17 cellular contexts compared by ENCODE assay signal in genomic region chr2:41970898-41971660, GRCh38.
DNase-seq lines count a peak whose midpoint lies in the region; ATAC-seq and TF ChIP-seq lines count a peak whose summit lies in the region.
"Had no signal": no experiment of that assay in that cellular context is flagged by ENCODE, and none has a peak within 500 bp of the region (broad histone marks: within the 10 kb centered on the region; RNA-seq: fewer than 3 reads in every experiment).

No MANE protein-coding gene starts in this region.

- intact Hi-C loops in head of caudate nucleus (cut with DNase I) = loop anchor here (5.0 kb wide), 1 partner anchor 71 kb away; no protein-coding TSS in a partner anchor

- H3K4me1 Mint-ChIP-seq in stimulated activated naive B cell treated with anti-CD40 and anti-IgM and Interleukin-4, amounts not matched to agents 10 μg/mL and 1 μg/mL and 100 μg/mL, for 72 hours = peaks cover 0 to under 1% of the 10 kb centered on the region in 2 donors
- peaks cover 0 to under 1% (median 0%) of the 10 kb centered on the region in 3 donors for H3K4me1 Mint-ChIP-seq in CD8-positive, alpha-beta memory T cell

- POLR2A ChIA-PET in HEK293 (lab: Yijun Ruan, JAX) = no interaction called here
- POLR2A ChIA-PET in CD8-positive, alpha-beta memory T cell (lab: Charles Lee) = no interaction called here

- CTCF ChIA-PET in HEK293 (lab: Yijun Ruan, JAX) = interaction anchor here (1.4 kb wide), 1 partner anchor 16 kb away, joined by 3 read pairs; no protein-coding TSS in a partner anchor
- CTCF ChIA-PET in CD8-positive, alpha-beta memory T cell (lab: Charles Lee) = interaction anchor here (0.7 kb wide), 1 partner anchor 64 kb away, joined by 3 read pairs; no protein-coding TSS in a partner anchor

- no peak overlapping the region for H3K4me3 Mint-ChIP-seq in stimulated activated naive B cell treated with anti-CD40 and anti-IgM and Interleukin-4, amounts not matched to agents 10 μg/mL and 1 μg/mL and 100 μg/mL, for 72 hours
- no peak overlapping the region for H3K4me3 Mint-ChIP-seq in CD8-positive, alpha-beta memory T cell
- H3K4me3 Mint-ChIP-seq: CD8-positive, alpha-beta T cell had no signal

- no peaks in the 10 kb centered on the region for H3K36me3 Mint-ChIP-seq in stimulated activated naive B cell treated with anti-CD40 and anti-IgM and Interleukin-4, amounts not matched to agents 10 μg/mL and 1 μg/mL and 100 μg/mL, for 72 hours
- H3K36me3 Mint-ChIP-seq in CD8-positive, alpha-beta memory T cell = peaks cover 0 to 4% (median 0%) of the 10 kb centered on the region in 3 donors
- H3K36me3 Mint-ChIP-seq: CD8-positive, alpha-beta T cell had no signal

- peaks cover 12% of the 10 kb centered on the region in 2 donors for H3K27me3 Mint-ChIP-seq in stimulated activated naive B cell treated with anti-CD40 and anti-IgM and Interleukin-4, amounts not matched to agents 10 μg/mL and 1 μg/mL and 100 μg/mL, for 72 hours
- peaks cover 9 to 24% of the 10 kb centered on the region in 2 donors for H3K27me3 Mint-ChIP-seq in CD8-positive, alpha-beta memory T cell

- H3K9me3 Mint-ChIP-seq in stimulated activated naive B cell treated with anti-CD40 and anti-IgM and Interleukin-4, amounts not matched to agents 10 μg/mL and 1 μg/mL and 100 μg/mL, for 72 hours = peaks cover 0 to 1% of the 10 kb centered on the region in 2 donors
- H3K9me3 Mint-ChIP-seq in CD8-positive, alpha-beta memory T cell = peaks cover 0 to 1% (median 0%) of the 10 kb centered on the region in 5 donors
- H3K9me3 Mint-ChIP-seq: CD8-positive, alpha-beta T cell had no signal

- no peak for ATAC-seq in stimulated activated naive B cell treated with anti-CD40 and anti-IgM and Interleukin-4, amounts not matched to agents 10 μg/mL and 1 μg/mL and 100 μg/mL, for 72 hours (replicated peaks)
- ATAC-seq: CD8-positive, alpha-beta T cell had no signal

- peak; percentile 24 for DNase-seq in AG09309 (ENCODE audit: low read depth)
- DNase-seq in head of caudate nucleus = peak in 24 of 42 donors; percentile 10 to 73 (median 42)
- peak; percentile 18 for DNase-seq in occipital lobe (lab: John Stamatoyannopoulos, UW)
- DNase-seq in stimulated activated naive B cell treated with anti-CD40 and anti-IgM and Interleukin-4, amounts not matched to agents 10 μg/mL and 1 μg/mL and 100 μg/mL, for 72 hours = no peak
- DNase-seq in substantia nigra (lab: John Stamatoyannopoulos, UW) = no peak
- DNase-seq in CD8-positive, alpha-beta memory T cell = no peak
- DNase-seq in effector memory CD4-positive, alpha-beta T cell = no peak
- DNase-seq: CD8-positive, alpha-beta T cell; Karpas-422; MG63; NCI-H1092; NCI-H146; NCI-H2081 treated with DMSO at 0.1 percent for 48 hours; Peyer's patch had no signal

- no peaks in the 10 kb centered on the region for H3K9me3 ChIP-seq in HEK293 (ENCODE audit: control insufficient read depth, insufficient read depth, low read depth, low read length)
- H3K9me3 ChIP-seq in CD8-positive, alpha-beta memory T cell (ENCODE audit: low read length) = no peaks in the 10 kb centered on the region
- no peaks in the 10 kb centered on the region for H3K9me3 ChIP-seq in effector memory CD4-positive, alpha-beta T cell (ENCODE audit: control insufficient read depth, low read length)
- H3K9me3 ChIP-seq: BLaER1 treated with 17β-estradiol and CSF1 and Interleukin-3, amounts not matched to agents 10 nM and 100 nM; MG63; Peyer's patch had no signal

- no peaks in the 10 kb centered on the region for H3K36me3 ChIP-seq in HEK293 (ENCODE audit: control insufficient read depth in 2 of 2, insufficient read depth in 1 of 2, low read length in 2 of 2)
- no peaks in the 10 kb centered on the region for H3K36me3 ChIP-seq in CD8-positive, alpha-beta memory T cell (ENCODE audit: insufficient read depth, low read length)
- H3K36me3 ChIP-seq in effector memory CD4-positive, alpha-beta T cell (ENCODE audit: control insufficient read depth, insufficient read depth, low read length) = no peaks in the 10 kb centered on the region
- H3K36me3 ChIP-seq: BLaER1 treated with 17β-estradiol and CSF1 and Interleukin-3, amounts not matched to agents 10 nM and 100 nM; MG63; Peyer's patch had no signal

- no peak overlapping the region for H3K27ac ChIP-seq in HEK293 (ENCODE audit: extremely low read depth, low read depth, low read length)
- H3K27ac ChIP-seq in substantia nigra (ENCODE audit: low read depth, low read length, poor library complexity, severe bottlenecking) = no peak overlapping the region
- no peak overlapping the region for H3K27ac ChIP-seq in CD8-positive, alpha-beta memory T cell (ENCODE audit: low read depth, low read length)
- H3K27ac ChIP-seq in effector memory CD4-positive, alpha-beta T cell (ENCODE audit: insufficient read depth, low read length, poor library complexity, severe bottlenecking) = no peak overlapping the region
- H3K27ac ChIP-seq: BLaER1 treated with 17β-estradiol and CSF1 and Interleukin-3, amounts not matched to agents 10 nM and 100 nM; HL-60; Peyer's patch had no signal

- TF ChIP-seq CTCF in AG09309 (IDR thresholded peaks at IDR 0.05; ENCODE audit: control insufficient read depth, insufficient read depth, low read depth, low read length, missing control alignments) (no peak), HEK293 (tag by site-specific recombination; IDR thresholded peaks at IDR 0.05) (no peak)

- H3K27me3 ChIP-seq in CD8-positive, alpha-beta memory T cell (ENCODE audit: insufficient read depth, low read length, poor library complexity, severe bottlenecking) = no peaks in the 10 kb centered on the region
- H3K27me3 ChIP-seq in effector memory CD4-positive, alpha-beta T cell (replicated peaks; ENCODE audit: control insufficient read depth, insufficient read depth, low read length, poor library complexity, severe bottlenecking) = no peaks in the 10 kb centered on the region
- H3K27me3 ChIP-seq: BLaER1 treated with 17β-estradiol and CSF1 and Interleukin-3, amounts not matched to agents 10 nM and 100 nM; MG63; Peyer's patch had no signal

- H3K27ac Mint-ChIP-seq in stimulated activated naive B cell treated with anti-CD40 and anti-IgM and Interleukin-4, amounts not matched to agents 10 μg/mL and 1 μg/mL and 100 μg/mL, for 72 hours = no peak overlapping the region
- H3K27ac Mint-ChIP-seq in CD8-positive, alpha-beta memory T cell = no peak overlapping the region
- H3K27ac Mint-ChIP-seq: CD8-positive, alpha-beta T cell had no signal

- H3K4me3 ChIP-seq in AG09309 (ENCODE audit: control insufficient read depth, low read depth, low read length) (no peak overlapping the region), HEK293 (ENCODE audit: low read depth, low read length) (no peak overlapping the region)
- no peak overlapping the region for H3K4me3 ChIP-seq in CD8-positive, alpha-beta memory T cell (ENCODE audit: low read length)
- H3K4me3 ChIP-seq in effector memory CD4-positive, alpha-beta T cell (ENCODE audit: insufficient read depth, low read depth, low read length, poor library complexity, severe bottlenecking) = no peak overlapping the region
- H3K4me3 ChIP-seq: BLaER1 treated with 17β-estradiol and CSF1 and Interleukin-3, amounts not matched to agents 10 nM and 100 nM; MG63; Peyer's patch had no signal

- peaks cover 10% of the 10 kb centered on the region for H3K4me1 ChIP-seq in HEK293 (ENCODE audit: control insufficient read depth, insufficient read depth, low read length)
- H3K4me1 ChIP-seq in CD8-positive, alpha-beta memory T cell (ENCODE audit: insufficient read depth, low read length) = no peaks in the 10 kb centered on the region
- H3K4me1 ChIP-seq in effector memory CD4-positive, alpha-beta T cell (ENCODE audit: control insufficient read depth, insufficient read depth, low read length, poor library complexity, severe bottlenecking) = no peaks in the 10 kb centered on the region

TF ChIP-seq in HEK293, 187 proteins besides CTCF, POLR2A, EP300 and RAD21 (continues in another document):
- TF ChIP-seq ZFHX2 (tag by site-specific recombination; conservative IDR thresholded peaks at IDR 0.05) (peak; percentile 67), ZNF792 (tag by site-specific recombination; IDR thresholded peaks at IDR 0.05) (no peak), ZBTB10 (tag by site-specific recombination; IDR thresholded peaks at IDR 0.05) (no peak), EGR2 (tag by site-specific recombination; IDR thresholded peaks at IDR 0.05; ENCODE audit: low read depth) (peak; percentile 35; the same call in 1 of the 2 replicates), HOXA7 (CRISPR knock-in tag; IDR thresholded peaks at IDR 0.05; ENCODE audit: borderline replicate concordance) (no peak), ZNF449 (tag by site-specific recombination; IDR thresholded peaks at IDR 0.05) (no peak)

Comparison
In these comparisons a context has a peak if more than half of its experiments do, and no peak if none do; other contexts are left out.
1. DNase-seq: peak in AG09309 (single experiment), head of caudate nucleus (24 of 42) and occipital lobe (single experiment); none in stimulated activated naive B cell treated with anti-CD40 and anti-IgM and Interleukin-4, amounts not matched to agents 10 μg/mL and 1 μg/mL and 100 μg/mL, for 72 hours (single experiment), substantia nigra (0 of 49), CD8-positive, alpha-beta memory T cell (0 of 5) and effector memory CD4-positive, alpha-beta T cell (0 of 3).